1 cellular context compared by ENCODE assay signal in the genomic region with DNA sequence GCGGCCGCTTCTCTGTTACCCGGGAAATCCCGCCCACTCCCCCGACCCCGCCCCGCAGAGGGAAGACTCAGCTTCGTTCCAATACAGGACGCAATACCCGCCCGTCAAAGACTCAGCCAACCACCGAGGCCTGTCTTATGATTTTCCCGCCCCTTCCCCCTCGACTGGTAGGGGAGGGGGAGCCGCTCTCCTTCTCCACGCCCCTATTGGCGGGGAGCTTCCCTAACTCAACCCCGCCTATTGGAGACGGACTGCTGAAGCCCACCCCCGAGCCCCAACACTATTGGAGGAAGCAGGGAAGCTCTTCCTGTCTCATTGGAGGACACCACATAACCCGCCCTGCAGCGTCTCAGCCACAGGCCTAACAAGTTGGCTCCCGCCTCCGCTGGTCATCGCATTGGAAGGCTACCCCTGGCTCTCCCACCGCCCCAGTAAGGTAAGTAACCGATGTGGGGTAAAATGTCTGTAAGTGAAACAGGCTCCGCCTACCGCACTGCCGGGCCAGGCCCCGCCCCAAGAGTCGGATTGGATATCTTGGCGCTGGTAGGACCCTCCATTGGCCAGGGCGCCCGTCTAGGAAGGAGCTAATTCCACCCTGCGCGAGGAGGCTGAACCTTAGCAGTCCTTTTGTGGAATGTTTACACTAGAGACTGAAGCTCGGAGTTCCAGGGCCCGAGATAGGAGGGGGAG.
TF ChIP-seq lines count a peak whose summit lies in the region.

A gene (minus strand): TSS at position 17 of the 690 bp plus-strand sequence. CDS start 21,315 bp downstream, outside the sequence.

TF ChIP-seq in HepG2, 621 proteins besides CTCF, POLR2A, EP300 and RAD21 (continued from another document and continues in another):
- TF ChIP-seq, protein P1, sequence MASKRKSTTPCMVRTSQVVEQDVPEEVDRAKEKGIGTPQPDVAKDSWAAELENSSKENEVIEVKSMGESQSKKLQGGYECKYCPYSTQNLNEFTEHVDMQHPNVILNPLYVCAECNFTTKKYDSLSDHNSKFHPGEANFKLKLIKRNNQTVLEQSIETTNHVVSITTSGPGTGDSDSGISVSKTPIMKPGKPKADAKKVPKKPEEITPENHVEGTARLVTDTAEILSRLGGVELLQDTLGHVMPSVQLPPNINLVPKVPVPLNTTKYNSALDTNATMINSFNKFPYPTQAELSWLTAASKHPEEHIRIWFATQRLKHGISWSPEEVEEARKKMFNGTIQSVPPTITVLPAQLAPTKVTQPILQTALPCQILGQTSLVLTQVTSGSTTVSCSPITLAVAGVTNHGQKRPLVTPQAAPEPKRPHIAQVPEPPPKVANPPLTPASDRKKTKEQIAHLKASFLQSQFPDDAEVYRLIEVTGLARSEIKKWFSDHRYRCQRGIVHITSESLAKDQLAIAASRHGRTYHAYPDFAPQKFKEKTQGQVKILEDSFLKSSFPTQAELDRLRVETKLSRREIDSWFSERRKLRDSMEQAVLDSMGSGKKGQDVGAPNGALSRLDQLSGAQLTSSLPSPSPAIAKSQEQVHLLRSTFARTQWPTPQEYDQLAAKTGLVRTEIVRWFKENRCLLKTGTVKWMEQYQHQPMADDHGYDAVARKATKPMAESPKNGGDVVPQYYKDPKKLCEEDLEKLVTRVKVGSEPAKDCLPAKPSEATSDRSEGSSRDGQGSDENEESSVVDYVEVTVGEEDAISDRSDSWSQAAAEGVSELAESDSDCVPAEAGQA (IDR thresholded peaks at IDR 0.05; ENCODE audit: low read depth), result no peak
- TF ChIP-seq, protein P1 (CRISPR knock-in tag; IDR thresholded peaks at IDR 0.05; ENCODE audit: borderline replicate concordance), result no peak
- TF ChIP-seq SP2 (CRISPR knock-in tag; IDR thresholded peaks at IDR 0.05), result peak; percentile 95
- TF ChIP-seq KLF16 (CRISPR knock-in tag; IDR thresholded peaks at IDR 0.05), result peak in 1 of 2 experiments; percentile 3; a peak in 1 of 4 replicates
- peak; percentile 48 for TF ChIP-seq HNRNPH1 (optimal IDR thresholded peaks at IDR 0.05; ENCODE audit: low read depth, low read length)
- TF ChIP-seq, protein P2, sequence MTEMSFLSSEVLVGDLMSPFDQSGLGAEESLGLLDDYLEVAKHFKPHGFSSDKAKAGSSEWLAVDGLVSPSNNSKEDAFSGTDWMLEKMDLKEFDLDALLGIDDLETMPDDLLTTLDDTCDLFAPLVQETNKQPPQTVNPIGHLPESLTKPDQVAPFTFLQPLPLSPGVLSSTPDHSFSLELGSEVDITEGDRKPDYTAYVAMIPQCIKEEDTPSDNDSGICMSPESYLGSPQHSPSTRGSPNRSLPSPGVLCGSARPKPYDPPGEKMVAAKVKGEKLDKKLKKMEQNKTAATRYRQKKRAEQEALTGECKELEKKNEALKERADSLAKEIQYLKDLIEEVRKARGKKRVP (CRISPR knock-in tag; IDR thresholded peaks at IDR 0.05), result 0 out of 4 replicates have a peak, but pooled peaks of 1 of the 2 experiments have one; percentile 16
- TF ChIP-seq, protein P3, sequence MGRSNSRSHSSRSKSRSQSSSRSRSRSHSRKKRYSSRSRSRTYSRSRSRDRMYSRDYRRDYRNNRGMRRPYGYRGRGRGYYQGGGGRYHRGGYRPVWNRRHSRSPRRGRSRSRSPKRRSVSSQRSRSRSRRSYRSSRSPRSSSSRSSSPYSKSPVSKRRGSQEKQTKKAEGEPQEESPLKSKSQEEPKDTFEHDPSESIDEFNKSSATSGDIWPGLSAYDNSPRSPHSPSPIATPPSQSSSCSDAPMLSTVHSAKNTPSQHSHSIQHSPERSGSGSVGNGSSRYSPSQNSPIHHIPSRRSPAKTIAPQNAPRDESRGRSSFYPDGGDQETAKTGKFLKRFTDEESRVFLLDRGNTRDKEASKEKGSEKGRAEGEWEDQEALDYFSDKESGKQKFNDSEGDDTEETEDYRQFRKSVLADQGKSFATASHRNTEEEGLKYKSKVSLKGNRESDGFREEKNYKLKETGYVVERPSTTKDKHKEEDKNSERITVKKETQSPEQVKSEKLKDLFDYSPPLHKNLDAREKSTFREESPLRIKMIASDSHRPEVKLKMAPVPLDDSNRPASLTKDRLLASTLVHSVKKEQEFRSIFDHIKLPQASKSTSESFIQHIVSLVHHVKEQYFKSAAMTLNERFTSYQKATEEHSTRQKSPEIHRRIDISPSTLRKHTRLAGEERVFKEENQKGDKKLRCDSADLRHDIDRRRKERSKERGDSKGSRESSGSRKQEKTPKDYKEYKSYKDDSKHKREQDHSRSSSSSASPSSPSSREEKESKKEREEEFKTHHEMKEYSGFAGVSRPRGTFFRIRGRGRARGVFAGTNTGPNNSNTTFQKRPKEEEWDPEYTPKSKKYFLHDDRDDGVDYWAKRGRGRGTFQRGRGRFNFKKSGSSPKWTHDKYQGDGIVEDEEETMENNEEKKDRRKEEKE (IDR thresholded peaks at IDR 0.05), result no peak
- 0 out of 2 replicates have a peak, but pooled peaks have one; percentile 28 for TF ChIP-seq REPIN1 (CRISPR knock-in tag; IDR thresholded peaks at IDR 0.05; ENCODE audit: borderline replicate concordance, low read depth)
- TF ChIP-seq ZNF331 (CRISPR knock-in tag; IDR thresholded peaks at IDR 0.05), result 0 out of 2 replicates have a peak, but pooled peaks have one; percentile 8
- TF ChIP-seq, protein P4, sequence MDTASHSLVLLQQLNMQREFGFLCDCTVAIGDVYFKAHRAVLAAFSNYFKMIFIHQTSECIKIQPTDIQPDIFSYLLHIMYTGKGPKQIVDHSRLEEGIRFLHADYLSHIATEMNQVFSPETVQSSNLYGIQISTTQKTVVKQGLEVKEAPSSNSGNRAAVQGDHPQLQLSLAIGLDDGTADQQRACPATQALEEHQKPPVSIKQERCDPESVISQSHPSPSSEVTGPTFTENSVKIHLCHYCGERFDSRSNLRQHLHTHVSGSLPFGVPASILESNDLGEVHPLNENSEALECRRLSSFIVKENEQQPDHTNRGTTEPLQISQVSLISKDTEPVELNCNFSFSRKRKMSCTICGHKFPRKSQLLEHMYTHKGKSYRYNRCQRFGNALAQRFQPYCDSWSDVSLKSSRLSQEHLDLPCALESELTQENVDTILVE (CRISPR knock-in tag; IDR thresholded peaks at IDR 0.05), result peak; percentile 81
- no peak for TF ChIP-seq ZNF10 (CRISPR knock-in tag; IDR thresholded peaks at IDR 0.05; ENCODE audit: borderline replicate concordance, low read depth)
- peak; percentile 42; the same call in 1 of the 2 replicates for TF ChIP-seq TBX2 (CRISPR knock-in tag; IDR thresholded peaks at IDR 0.05; ENCODE audit: borderline replicate concordance)
- TF ChIP-seq ZNF274 (CRISPR knock-in tag; IDR thresholded peaks at IDR 0.05), result no peak
- no peak; the same call in 1 of the 2 replicates for TF ChIP-seq IRF2 (CRISPR knock-in tag; IDR thresholded peaks at IDR 0.05)
- TF ChIP-seq ZNF790 (CRISPR knock-in tag; IDR thresholded peaks at IDR 0.05; ENCODE audit: borderline replicate concordance), result no peak
- TF ChIP-seq POLR2G (IDR thresholded peaks at IDR 0.05; ENCODE audit: low read depth, low read length), result peak; percentile 61; the same call in 1 of the 2 replicates
- TF ChIP-seq, protein P5, sequence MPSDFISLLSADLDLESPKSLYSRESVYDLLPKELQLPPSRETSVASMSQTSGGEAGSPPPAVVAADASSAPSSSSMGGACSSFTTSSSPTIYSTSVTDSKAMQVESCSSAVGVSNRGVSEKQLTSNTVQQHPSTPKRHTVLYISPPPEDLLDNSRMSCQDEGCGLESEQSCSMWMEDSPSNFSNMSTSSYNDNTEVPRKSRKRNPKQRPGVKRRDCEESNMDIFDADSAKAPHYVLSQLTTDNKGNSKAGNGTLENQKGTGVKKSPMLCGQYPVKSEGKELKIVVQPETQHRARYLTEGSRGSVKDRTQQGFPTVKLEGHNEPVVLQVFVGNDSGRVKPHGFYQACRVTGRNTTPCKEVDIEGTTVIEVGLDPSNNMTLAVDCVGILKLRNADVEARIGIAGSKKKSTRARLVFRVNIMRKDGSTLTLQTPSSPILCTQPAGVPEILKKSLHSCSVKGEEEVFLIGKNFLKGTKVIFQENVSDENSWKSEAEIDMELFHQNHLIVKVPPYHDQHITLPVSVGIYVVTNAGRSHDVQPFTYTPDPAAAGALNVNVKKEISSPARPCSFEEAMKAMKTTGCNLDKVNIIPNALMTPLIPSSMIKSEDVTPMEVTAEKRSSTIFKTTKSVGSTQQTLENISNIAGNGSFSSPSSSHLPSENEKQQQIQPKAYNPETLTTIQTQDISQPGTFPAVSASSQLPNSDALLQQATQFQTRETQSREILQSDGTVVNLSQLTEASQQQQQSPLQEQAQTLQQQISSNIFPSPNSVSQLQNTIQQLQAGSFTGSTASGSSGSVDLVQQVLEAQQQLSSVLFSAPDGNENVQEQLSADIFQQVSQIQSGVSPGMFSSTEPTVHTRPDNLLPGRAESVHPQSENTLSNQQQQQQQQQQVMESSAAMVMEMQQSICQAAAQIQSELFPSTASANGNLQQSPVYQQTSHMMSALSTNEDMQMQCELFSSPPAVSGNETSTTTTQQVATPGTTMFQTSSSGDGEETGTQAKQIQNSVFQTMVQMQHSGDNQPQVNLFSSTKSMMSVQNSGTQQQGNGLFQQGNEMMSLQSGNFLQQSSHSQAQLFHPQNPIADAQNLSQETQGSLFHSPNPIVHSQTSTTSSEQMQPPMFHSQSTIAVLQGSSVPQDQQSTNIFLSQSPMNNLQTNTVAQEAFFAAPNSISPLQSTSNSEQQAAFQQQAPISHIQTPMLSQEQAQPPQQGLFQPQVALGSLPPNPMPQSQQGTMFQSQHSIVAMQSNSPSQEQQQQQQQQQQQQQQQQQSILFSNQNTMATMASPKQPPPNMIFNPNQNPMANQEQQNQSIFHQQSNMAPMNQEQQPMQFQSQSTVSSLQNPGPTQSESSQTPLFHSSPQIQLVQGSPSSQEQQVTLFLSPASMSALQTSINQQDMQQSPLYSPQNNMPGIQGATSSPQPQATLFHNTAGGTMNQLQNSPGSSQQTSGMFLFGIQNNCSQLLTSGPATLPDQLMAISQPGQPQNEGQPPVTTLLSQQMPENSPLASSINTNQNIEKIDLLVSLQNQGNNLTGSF (CRISPR knock-in tag; IDR thresholded peaks at IDR 0.05), result no peak
- TF ChIP-seq, protein P6, sequence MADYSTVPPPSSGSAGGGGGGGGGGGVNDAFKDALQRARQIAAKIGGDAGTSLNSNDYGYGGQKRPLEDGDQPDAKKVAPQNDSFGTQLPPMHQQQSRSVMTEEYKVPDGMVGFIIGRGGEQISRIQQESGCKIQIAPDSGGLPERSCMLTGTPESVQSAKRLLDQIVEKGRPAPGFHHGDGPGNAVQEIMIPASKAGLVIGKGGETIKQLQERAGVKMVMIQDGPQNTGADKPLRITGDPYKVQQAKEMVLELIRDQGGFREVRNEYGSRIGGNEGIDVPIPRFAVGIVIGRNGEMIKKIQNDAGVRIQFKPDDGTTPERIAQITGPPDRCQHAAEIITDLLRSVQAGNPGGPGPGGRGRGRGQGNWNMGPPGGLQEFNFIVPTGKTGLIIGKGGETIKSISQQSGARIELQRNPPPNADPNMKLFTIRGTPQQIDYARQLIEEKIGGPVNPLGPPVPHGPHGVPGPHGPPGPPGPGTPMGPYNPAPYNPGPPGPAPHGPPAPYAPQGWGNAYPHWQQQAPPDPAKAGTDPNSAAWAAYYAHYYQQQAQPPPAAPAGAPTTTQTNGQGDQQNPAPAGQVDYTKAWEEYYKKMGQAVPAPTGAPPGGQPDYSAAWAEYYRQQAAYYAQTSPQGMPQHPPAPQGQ (CRISPR knock-in tag; IDR thresholded peaks at IDR 0.05; ENCODE audit: borderline replicate concordance), result no peak
- TF ChIP-seq, protein P7, sequence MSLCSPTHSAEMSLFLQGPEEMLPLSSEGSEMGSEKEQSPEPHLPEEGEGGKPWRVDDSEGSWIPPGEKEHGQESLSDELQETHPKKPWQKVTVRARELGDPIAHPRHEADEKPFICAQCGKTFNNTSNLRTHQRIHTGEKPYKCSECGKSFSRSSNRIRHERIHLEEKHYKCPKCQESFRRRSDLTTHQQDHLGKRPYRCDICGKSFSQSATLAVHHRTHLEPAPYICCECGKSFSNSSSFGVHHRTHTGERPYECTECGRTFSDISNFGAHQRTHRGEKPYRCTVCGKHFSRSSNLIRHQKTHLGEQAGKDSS (CRISPR knock-in tag; IDR thresholded peaks at IDR 0.05; ENCODE audit: borderline replicate concordance, low read depth), result no peak
- TF ChIP-seq ZNF629 (CRISPR knock-in tag; conservative IDR thresholded peaks at IDR 0.05), result no peak
- TF ChIP-seq ZNF33B (CRISPR knock-in tag; IDR thresholded peaks at IDR 0.05), result no peak
- TF ChIP-seq KLF12 (CRISPR knock-in tag; IDR thresholded peaks at IDR 0.05; ENCODE audit: borderline replicate concordance), result no peak
- 0 out of 2 replicates have a peak, but pooled peaks have one; percentile 34 for TF ChIP-seq SMAD3 (CRISPR knock-in tag; IDR thresholded peaks at IDR 0.05)
- no peak for TF ChIP-seq JDP2 (CRISPR knock-in tag; IDR thresholded peaks at IDR 0.05; ENCODE audit: borderline replicate concordance)
- TF ChIP-seq ZNF550 (CRISPR knock-in tag; IDR thresholded peaks at IDR 0.05; ENCODE audit: borderline replicate concordance), result no peak
- no peak for TF ChIP-seq ZNF552 (CRISPR knock-in tag; IDR thresholded peaks at IDR 0.05; ENCODE audit: borderline replicate concordance)
- TF ChIP-seq ADNP (CRISPR knock-in tag; IDR thresholded peaks at IDR 0.05), result no peak
- TF ChIP-seq, protein P8, sequence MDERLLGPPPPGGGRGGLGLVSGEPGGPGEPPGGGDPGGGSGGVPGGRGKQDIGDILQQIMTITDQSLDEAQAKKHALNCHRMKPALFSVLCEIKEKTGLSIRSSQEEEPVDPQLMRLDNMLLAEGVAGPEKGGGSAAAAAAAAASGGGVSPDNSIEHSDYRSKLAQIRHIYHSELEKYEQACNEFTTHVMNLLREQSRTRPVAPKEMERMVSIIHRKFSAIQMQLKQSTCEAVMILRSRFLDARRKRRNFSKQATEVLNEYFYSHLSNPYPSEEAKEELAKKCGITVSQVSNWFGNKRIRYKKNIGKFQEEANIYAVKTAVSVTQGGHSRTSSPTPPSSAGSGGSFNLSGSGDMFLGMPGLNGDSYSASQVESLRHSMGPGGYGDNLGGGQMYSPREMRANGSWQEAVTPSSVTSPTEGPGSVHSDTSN (CRISPR knock-in tag; IDR thresholded peaks at IDR 0.05), result peak; percentile 91
- no peak for TF ChIP-seq PHF20 (CRISPR knock-in tag; IDR thresholded peaks at IDR 0.05)
- TF ChIP-seq KLF11 (CRISPR knock-in tag; IDR thresholded peaks at IDR 0.05), result 0 out of 2 replicates have a peak, but pooled peaks have one; percentile 14
- TF ChIP-seq NR2C2 (CRISPR knock-in tag; IDR thresholded peaks at IDR 0.05; ENCODE audit: borderline replicate concordance), result no peak
- no peak for TF ChIP-seq PRMT3 (CRISPR knock-in tag; IDR thresholded peaks at IDR 0.05; ENCODE audit: borderline replicate concordance, low read depth)
- no peak for TF ChIP-seq ZNF775 (CRISPR knock-in tag; IDR thresholded peaks at IDR 0.05; ENCODE audit: borderline replicate concordance)
- TF ChIP-seq ZFY (CRISPR knock-in tag; IDR thresholded peaks at IDR 0.05), result peak; percentile 45; the same call in 1 of the 2 replicates
